ENCODE assay signal across 24 cellular contexts in genomic region chr5:59678959-59679358, GRCh38.
"Had no signal": no experiment of that assay in that cellular context is flagged by ENCODE, and none has a peak within 500 bp of the region (broad histone marks: within the 10 kb centered on the region; RNA-seq: fewer than 3 reads in every experiment).

No MANE protein-coding gene starts in this region.

- H3K36me3 Mint-ChIP-seq: immature natural killer cell; naive thymus-derived CD4-positive, alpha-beta T cell; stimulated activated memory B cell treated with anti-CD40 and anti-IgM and Interleukin-4, amounts not matched to agents 10 μg/mL and 1 μg/mL and 100 μg/mL, for 72 hours had no signal

- H3K4me1 ChIP-seq: psoas muscle, spleen, testis, tibial artery had no signal

- DNase-seq: dorsolateral prefrontal cortex; effector CD4-positive, alpha-beta T cell; hypothalamus; immature natural killer cell; mesenchymal stem cell; naive thymus-derived CD4-positive, alpha-beta T cell; nucleus accumbens; posterior cingulate gyrus; psoas muscle; right cardiac atrium; sigmoid colon; spleen; stimulated activated CD4-positive, alpha-beta T cell treated with anti-CD3 and anti-CD28 coated beads, Interleukin-4, amount 100 ng/mL, for 4 hours; stimulated activated naive CD8-positive, alpha-beta T cell treated with anti-CD3 and anti-CD28 coated beads, Interleukin-15, Interleukin-2, amounts not matched to agents 100 U/mL and 50 U/mL, for 24 hours; substantia nigra; testis; tibial artery had no signal

- H3K36me3 ChIP-seq: sigmoid colon, spleen, tibial artery had no signal

- ATAC-seq: left lobe of liver; naive thymus-derived CD4-positive, alpha-beta T cell; psoas muscle; right cardiac atrium; stimulated activated memory B cell treated with anti-CD40 and anti-IgM and Interleukin-4, amounts not matched to agents 10 μg/mL and 1 μg/mL and 100 μg/mL, for 72 hours; stimulated activated naive CD8-positive, alpha-beta T cell treated with anti-CD3 and anti-CD28 coated beads, Interleukin-15, Interleukin-2, amounts not matched to agents 100 U/mL and 50 U/mL, for 24 hours had no signal

- H3K4me3 ChIP-seq: dorsolateral prefrontal cortex, lung, psoas muscle, sigmoid colon, spleen, testis, tibial artery had no signal

- H3K9me3 ChIP-seq: psoas muscle, sigmoid colon, spleen, testis, tibial artery had no signal

- FAIRE-seq: keratinocyte had no signal

- H3K27me3 Mint-ChIP-seq: stimulated activated memory B cell treated with anti-CD40 and anti-IgM and Interleukin-4, amounts not matched to agents 10 μg/mL and 1 μg/mL and 100 μg/mL, for 72 hours; type B pancreatic cell had no signal

- H3K4me3 Mint-ChIP-seq: immature natural killer cell; mesothelial cell of epicardium; naive thymus-derived CD4-positive, alpha-beta T cell; nephron; stimulated activated memory B cell treated with anti-CD40 and anti-IgM and Interleukin-4, amounts not matched to agents 10 μg/mL and 1 μg/mL and 100 μg/mL, for 72 hours; type B pancreatic cell had no signal

- H3K27ac ChIP-seq: dorsolateral prefrontal cortex, psoas muscle, sigmoid colon, spleen, testis, tibial artery had no signal

- H3K4me1 Mint-ChIP-seq: immature natural killer cell; naive thymus-derived CD4-positive, alpha-beta T cell; nephron; stimulated activated memory B cell treated with anti-CD40 and anti-IgM and Interleukin-4, amounts not matched to agents 10 μg/mL and 1 μg/mL and 100 μg/mL, for 72 hours had no signal

- H3K9me3 Mint-ChIP-seq: immature natural killer cell; naive thymus-derived CD4-positive, alpha-beta T cell; nephron; stimulated activated memory B cell treated with anti-CD40 and anti-IgM and Interleukin-4, amounts not matched to agents 10 μg/mL and 1 μg/mL and 100 μg/mL, for 72 hours; type B pancreatic cell had no signal

- H3K27ac Mint-ChIP-seq: immature natural killer cell; mesothelial cell of epicardium; naive thymus-derived CD4-positive, alpha-beta T cell; nephron; stimulated activated memory B cell treated with anti-CD40 and anti-IgM and Interleukin-4, amounts not matched to agents 10 μg/mL and 1 μg/mL and 100 μg/mL, for 72 hours; type B pancreatic cell had no signal

- H3K27me3 ChIP-seq: dorsolateral prefrontal cortex, sigmoid colon, spleen, testis, tibial artery had no signal
